ENCODE assay signal across 15 cellular contexts in genomic region chr5:100802188-100802587, GRCh38.
DNase-seq lines count a peak whose midpoint lies in the region; TF ChIP-seq lines count a peak whose summit lies in the region.
"Had no signal": no experiment of that assay in that cellular context is flagged by ENCODE, and none has a peak within 500 bp of the region (broad histone marks: within the 10 kb centered on the region; RNA-seq: fewer than 3 reads in every experiment).

No MANE protein-coding gene starts in this region.

- no peaks in the 10 kb centered on the region for H3K27me3 Mint-ChIP-seq in activated T-cell treated with anti-CD3 and anti-CD28 coated beads, Interleukin-2, amount 50 U/mL, for 24 hours
- H3K27me3 Mint-ChIP-seq in glutamatergic neuron (ENCODE audit: unreplicated experiment), result peaks cover 9% of the 10 kb centered on the region
- H3K27me3 Mint-ChIP-seq: B cell; CD4-positive, alpha-beta T cell had no signal

- peaks cover 10% of the 10 kb centered on the region for H3K4me1 Mint-ChIP-seq in activated T-cell treated with anti-CD3 and anti-CD28 coated beads, Interleukin-2, amount 50 U/mL, for 24 hours (ENCODE audit: low read depth)
- peaks cover 28% of the 10 kb centered on the region for H3K4me1 Mint-ChIP-seq in glutamatergic neuron (ENCODE audit: low read depth, unreplicated experiment)

- no peak for DNase-seq in activated T-cell treated with anti-CD3 and anti-CD28 coated beads, Interleukin-2, amount 50 U/mL, for 24 hours
- DNase-seq in activated T-cell treated with anti-CD3 and anti-CD28 coated beads, Interleukin-2, amount 50 U/mL, for 48 hours, result no peak
- DNase-seq in stimulated activated CD4-positive, alpha-beta T cell treated with anti-CD3 and anti-CD28 coated beads, Interleukin-4, amount 100 ng/mL, for 24 hours, result peak; percentile 11
- DNase-seq in stimulated activated CD4-positive, alpha-beta T cell treated with anti-CD3 and anti-CD28 coated beads, Interleukin-15, amount 100 ng/mL, for 24 hours, result no peak
- DNase-seq in glutamatergic neuron (no peak), NCI-H1048 (lab: John Stamatoyannopoulos, UW) (no peak), cerebellum (ENCODE audit: low spot score) (no peak)
- DNase-seq: ACHN; C1 segment of cervical spinal cord; Calu3; CD4-positive, alpha-beta T cell; DMS 273 treated with DMSO at 0.1 percent for 48 hours; H9 had no signal

- H3K9me3 Mint-ChIP-seq in activated T-cell treated with anti-CD3 and anti-CD28 coated beads, Interleukin-2, amount 50 U/mL, for 24 hours, result peaks cover 20% of the 10 kb centered on the region
- peaks cover 7% of the 10 kb centered on the region for H3K9me3 Mint-ChIP-seq in glutamatergic neuron (ENCODE audit: unreplicated experiment)
- H3K9me3 Mint-ChIP-seq: GM23338, H9 had no signal

- H3K4me3 Mint-ChIP-seq in activated T-cell treated with anti-CD3 and anti-CD28 coated beads, Interleukin-2, amount 50 U/mL, for 24 hours, result no peak overlapping the region
- H3K4me3 Mint-ChIP-seq in glutamatergic neuron (ENCODE audit: unreplicated experiment), result no peak overlapping the region
- H3K4me3 Mint-ChIP-seq: B cell; CD4-positive, alpha-beta T cell; GM23338; H9 had no signal

- no peak for TF ChIP-seq CTCF in glutamatergic neuron (IDR thresholded peaks at IDR 0.05; ENCODE audit: partially characterized antibody, unreplicated experiment)

- peak overlapping the region; percentile 23 for H3K27ac Mint-ChIP-seq in activated T-cell treated with anti-CD3 and anti-CD28 coated beads, Interleukin-2, amount 50 U/mL, for 24 hours
- H3K27ac Mint-ChIP-seq in glutamatergic neuron (ENCODE audit: unreplicated experiment), result peak overlapping the region; percentile 77
- H3K27ac Mint-ChIP-seq: B cell; CD4-positive, alpha-beta T cell; GM23338; H9 had no signal

- peaks cover 12% of the 10 kb centered on the region for H3K36me3 Mint-ChIP-seq in activated T-cell treated with anti-CD3 and anti-CD28 coated beads, Interleukin-2, amount 50 U/mL, for 24 hours (ENCODE audit: low read depth)
- peaks cover 8% of the 10 kb centered on the region for H3K36me3 Mint-ChIP-seq in glutamatergic neuron (ENCODE audit: unreplicated experiment)
